9 cellular contexts compared by ENCODE assay signal in the genomic region with DNA sequence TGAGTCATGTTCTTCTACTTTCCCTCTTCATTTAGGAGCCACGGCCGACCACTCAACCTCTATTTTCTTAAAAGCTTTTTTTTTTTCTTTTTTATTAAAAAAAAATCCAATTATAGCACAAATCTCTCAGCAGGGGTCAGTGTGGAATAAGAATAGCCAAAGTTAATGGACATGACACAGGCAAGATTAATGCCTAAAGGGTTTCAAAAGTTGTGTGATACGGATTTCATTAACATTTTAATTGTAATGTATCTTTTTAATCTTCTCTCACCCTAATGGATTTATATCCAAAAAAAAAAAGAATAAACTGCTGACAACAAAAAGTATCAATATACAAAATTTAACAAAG. TPM values are rescaled to one million over a fixed set of nuclear protein-coding genes. Genes with fewer than 3 reads are reported as not detected.
DNase-seq lines count a peak whose midpoint lies in the region; ATAC-seq, FAIRE-seq and TF ChIP-seq lines count a peak whose summit lies in the region.
"Had no signal": no experiment of that assay in that cellular context is flagged by ENCODE, and none has a peak within 500 bp of the region (broad histone marks: within the 10 kb centered on the region; RNA-seq: fewer than 3 reads in every experiment).

No MANE protein-coding gene starts in this region.

- no peaks in the 10 kb centered on the region for H3K9me3 ChIP-seq in left ventricle myocardium inferior (replicated peaks)

- peaks cover 99% of the 10 kb centered on the region for H3K4me1 ChIP-seq in left ventricle myocardium inferior

- DNase-seq in left ventricle myocardium inferior (no peak), cardiac septum (ENCODE audit: low spot score) (no peak), RPMI7951 (ENCODE audit: low read depth) (peak; percentile 40), frontal cortex (ENCODE audit: low spot score in 2 of 2) (no peak), kidney tubule cell (ENCODE audit: low spot score) (no peak), HuH-7.5 (ENCODE audit: low spot score) (no peak), caudate nucleus (lab: John Stamatoyannopoulos, UW) (no peak)

- H3K27ac ChIP-seq in left ventricle myocardium inferior (replicated peaks) = peak overlapping the region; percentile 99
- H3K27ac ChIP-seq in caudate nucleus (ENCODE audit: low read depth, low read length) = no peak overlapping the region

- ATAC-seq in GM19324 (IDR thresholded peaks at IDR 0.05; ENCODE audit: low FRiP score, unreplicated experiment) = no peak
- ATAC-seq: Right ventricle myocardium inferior had no signal

- peak; percentile 86 for FAIRE-seq in frontal cortex (lab: Jason Lieb, UNC)

- H3K27me3 ChIP-seq in left ventricle myocardium inferior (ENCODE audit: low read depth) = no peaks in the 10 kb centered on the region

- intact Hi-C loops in left ventricle myocardium inferior (cut with micrococcal nuclease) = no loop called here
- intact Hi-C loops in cardiac septum (cut with DNase I) = loop anchor here (5.0 kb wide), 1 partner anchor 37 kb away; no protein-coding TSS in a partner anchor

- H3K4me3 ChIP-seq in left ventricle myocardium inferior = peak overlapping the region; percentile 49

- TF ChIP-seq CTCF in left ventricle myocardium inferior (IDR thresholded peaks at IDR 0.05; ENCODE audit: borderline replicate concordance) = peak; percentile 40

- H3K36me3 ChIP-seq in left ventricle myocardium inferior = peaks cover 5% of the 10 kb centered on the region

RNA-seq across cellular contexts. Expression of a gene that starts 5.4 kb away (rescaled TPM):
- total RNA-seq in left ventricle myocardium inferior = 29.5 TPM
- 57.8 TPM for total RNA-seq in cardiac septum
- total RNA-seq in RPMI7951 (2014; rRNA removed; shearing (Covaris generic)) = 4.1 and 4.5 TPM in 2 replicates
- 3.7 TPM for total RNA-seq in frontal cortex

RNA-seq across cellular contexts. Expression of a gene that starts 29.0 kb away (rescaled TPM):
- total RNA-seq in left ventricle myocardium inferior = 15.1 TPM
- 19.8 TPM for total RNA-seq in cardiac septum
- 12.1 and 15.0 TPM in 2 replicates for total RNA-seq in RPMI7951 (2014; rRNA removed; shearing (Covaris generic))
- total RNA-seq in frontal cortex = 26.9 TPM
